9 cellular contexts compared by ENCODE assay signal in the genomic region with DNA sequence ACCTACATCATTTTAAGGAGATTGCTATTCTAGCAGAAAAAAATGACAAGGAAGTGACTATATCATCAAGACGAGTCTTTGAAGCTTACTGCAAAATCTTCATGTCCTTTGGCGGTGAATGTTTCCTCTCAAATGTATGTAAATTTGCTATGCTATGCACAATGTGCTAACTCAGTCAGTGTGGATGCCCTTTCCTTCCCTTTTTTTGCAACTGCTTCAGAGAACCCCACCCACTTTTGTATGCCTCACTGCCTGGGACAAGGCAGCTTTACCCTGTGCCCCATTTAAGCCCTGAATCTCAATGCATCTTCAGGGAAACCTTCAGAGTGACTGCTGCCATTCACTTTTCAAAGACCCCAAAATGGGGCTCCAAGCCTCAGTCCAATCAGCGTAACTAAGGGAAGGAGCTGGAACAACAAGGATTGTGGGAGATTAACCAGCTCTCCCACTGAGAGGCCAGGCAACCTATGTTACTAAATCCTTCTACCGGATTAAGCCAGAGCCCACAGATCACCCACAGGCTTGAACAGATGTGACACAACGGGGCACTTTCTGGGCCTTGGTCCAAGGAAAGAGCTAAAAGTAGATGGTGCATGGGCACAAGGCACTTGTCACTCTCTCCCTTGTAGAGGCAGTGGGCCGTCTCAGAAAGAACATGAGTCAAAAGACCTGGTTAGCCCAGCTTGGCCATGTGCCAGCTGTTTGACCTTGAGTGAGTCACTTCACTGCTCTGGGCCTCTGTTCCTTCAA.
DNase-seq lines count a peak whose midpoint lies in the region; ATAC-seq, FAIRE-seq and TF ChIP-seq lines count a peak whose summit lies in the region.
"Had no signal": no experiment of that assay in that cellular context is flagged by ENCODE, and none has a peak within 500 bp of the region (broad histone marks: within the 10 kb centered on the region; RNA-seq: fewer than 3 reads in every experiment).

No MANE protein-coding gene starts in this region.

- in situ Hi-C loops in GM13976 (cut with MboI; ENCODE audit: low sequenced_read_pairs, unreplicated experiment): no loop called here

- CTCF ChIA-PET in activated CD4-positive, alpha-beta memory T cell treated with anti-CD3 and anti-CD28 coated beads for 36 hours (lab: Charles Lee): no interaction called here

- intact Hi-C loops in activated CD4-positive, alpha-beta memory T cell treated with anti-CD3 and anti-CD28 coated beads for 36 hours (cut with micrococcal nuclease): no loop called here

- H3K27ac Mint-ChIP-seq in activated CD4-positive, alpha-beta memory T cell treated with anti-CD3 and anti-CD28 coated beads for 36 hours: no peak overlapping the region

- ATAC-seq in GM19328 (IDR thresholded peaks at IDR 0.05; ENCODE audit: unreplicated experiment): no peak

- DNase-seq in HK-2 (ENCODE audit: unreplicated experiment) (peak; percentile 17), RCC 7860 (ENCODE audit: low spot score) (peak; percentile 79), foreskin fibroblast (peak; percentile 54 to 74), skeletal muscle cell (ENCODE audit: low read depth) (peak; percentile 36), GM13976 (ENCODE audit: low spot score) (no peak), NCI-H1417 (lab: John Stamatoyannopoulos, UW) (no peak)
- no peak for DNase-seq in activated CD4-positive, alpha-beta memory T cell treated with anti-CD3 and anti-CD28 coated beads for 36 hours
- DNase-seq: NCI-H526 treated with DMSO at 0.1 percent for 48 hours had no signal

- H3K9me3 Mint-ChIP-seq in activated CD4-positive, alpha-beta memory T cell treated with anti-CD3 and anti-CD28 coated beads for 36 hours: no peaks in the 10 kb centered on the region

- H3K36me3 Mint-ChIP-seq in activated CD4-positive, alpha-beta memory T cell treated with anti-CD3 and anti-CD28 coated beads for 36 hours: no peaks in the 10 kb centered on the region

- no peak for TF ChIP-seq CTCF in foreskin fibroblast (IDR thresholded peaks at IDR 0.05; ENCODE audit: low read depth, low read length)
- TF ChIP-seq CTCF in GM13976 (IDR thresholded peaks at IDR 0.05; ENCODE audit: borderline replicate concordance, control extremely low read depth, extremely low read depth, insufficient read depth, missing control alignments): no peak

- no peak overlapping the region for H3K4me3 Mint-ChIP-seq in activated CD4-positive, alpha-beta memory T cell treated with anti-CD3 and anti-CD28 coated beads for 36 hours

- FAIRE-seq in RCC 7860 (lab: Jason Lieb, UNC): peak; percentile 96

- peaks cover 2% of the 10 kb centered on the region for H3K27me3 Mint-ChIP-seq in activated CD4-positive, alpha-beta memory T cell treated with anti-CD3 and anti-CD28 coated beads for 36 hours

- POLR2A ChIA-PET in activated CD4-positive, alpha-beta memory T cell treated with anti-CD3 and anti-CD28 coated beads for 36 hours (lab: Charles Lee): no interaction called here

- H3K4me3 ChIP-seq in foreskin fibroblast (ENCODE audit: low read depth in 1 of 2, low read length in 2 of 2): no peak overlapping the region
- H3K4me3 ChIP-seq in skeletal muscle cell (ENCODE audit: low read depth, low read length): no peak overlapping the region

- no peaks in the 10 kb centered on the region for H3K4me1 Mint-ChIP-seq in activated CD4-positive, alpha-beta memory T cell treated with anti-CD3 and anti-CD28 coated beads for 36 hours (ENCODE audit: low read depth)

Comparison
In these comparisons a context has a peak if more than half of its experiments do, and no peak if none do; other contexts are left out.
1. DNase-seq: peak in HK-2 (single experiment), RCC 7860 (single experiment), foreskin fibroblast (2 of 2) and skeletal muscle cell (single experiment); none in GM13976 (single experiment), NCI-H1417 (0 of 3) and activated CD4-positive, alpha-beta memory T cell treated with anti-CD3 and anti-CD28 coated beads for 36 hours (single experiment).